In the genomic region with DNA sequence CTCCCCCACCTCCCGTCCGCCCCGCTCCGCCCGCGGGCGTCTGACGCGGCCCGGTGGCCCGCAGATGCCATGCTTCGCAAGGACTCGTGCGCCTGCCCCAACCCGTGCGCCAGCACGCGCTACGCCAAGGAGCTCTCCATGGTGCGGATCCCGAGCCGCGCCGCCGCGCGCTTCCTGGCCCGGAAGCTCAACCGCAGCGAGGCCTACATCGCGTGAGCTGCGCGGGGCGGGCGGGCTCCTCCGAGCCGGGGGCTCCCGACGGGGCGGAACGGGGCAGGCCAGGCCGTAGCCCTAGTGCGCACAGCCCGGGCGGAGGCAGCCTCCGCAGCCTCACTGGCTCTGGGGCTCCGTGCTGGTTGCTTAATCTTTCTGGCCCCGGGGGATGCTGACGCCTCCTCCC, we compare ENCODE assay signal across 9 cellular contexts. TPM values are rescaled to one million over a fixed set of nuclear protein-coding genes. Genes with fewer than 3 reads are reported as not detected.
DNase-seq lines count a peak whose midpoint lies in the region; ATAC-seq, FAIRE-seq and TF ChIP-seq lines count a peak whose summit lies in the region.
"Had no signal": no experiment of that assay in that cellular context is flagged by ENCODE, and none has a peak within 500 bp of the region (broad histone marks: within the 10 kb centered on the region; RNA-seq: fewer than 3 reads in every experiment).

No MANE protein-coding gene starts in this region.

- H3K79me2 ChIP-seq in K562 (ENCODE audit: control insufficient read depth, insufficient read depth, low read length), result no peaks in the 10 kb centered on the region

- in situ Hi-C loops in K562 (cut with MboI), result no loop called here

- no peak for TF ChIP-seq EP300 in K562 (IDR thresholded peaks at IDR 0.05; ENCODE audit: low read length)

- H3K9me1 ChIP-seq in K562 (ENCODE audit: control insufficient read depth, insufficient read depth, low read length), result no peaks in the 10 kb centered on the region

- no peak overlapping the region for H3K4me2 ChIP-seq in K562 (ENCODE audit: insufficient read depth, low read length)

- no peak for FAIRE-seq in K562 (lab: Jason Lieb, UNC)

- 67% methylated on average over 41 of the region's 50 CpGs for WGBS in K562 (ENCODE audit: insufficient coverage, low coverage, missing lambda C conversion rate)

- H4K20me1 ChIP-seq in K562 (replicated peaks; ENCODE audit: control insufficient read depth, insufficient read depth, low read length), result no peaks in the 10 kb centered on the region; the same call in 1 of the 2 replicates

- peaks cover 0 to 2% of the 10 kb centered on the region in 2 donors for H3K27me3 Mint-ChIP-seq in CD4-positive, alpha-beta memory T cell
- peaks cover 5% of the 10 kb centered on the region for H3K27me3 Mint-ChIP-seq in T-helper 17 cell
- H3K27me3 Mint-ChIP-seq: activated naive CD8-positive, alpha-beta T cell had no signal

- POLR2A ChIA-PET in CD4-positive, alpha-beta memory T cell (lab: Charles Lee; ENCODE audit: partially characterized antibody), result interaction anchor here (0.8 to 1.3 kb wide), 6 partner anchors 9 to 57 kb away, joined by 3 read pairs; no protein-coding TSS in a partner anchor
- POLR2A ChIA-PET in K562 (lab: Yijun Ruan, JAX), result interaction anchor here (0.8 to 1.8 kb wide), 2 partner anchors 15 to 22 kb away, joined by 3 to 5 read pairs; a partner anchor contains a TSS

- BruUV-seq in K562 (replicated peaks; lab: Mats Ljungman, UMichigan), result no TSS peak

- H3K27me3 ChIP-seq in CD4-positive, alpha-beta memory T cell (ENCODE audit: insufficient read depth, low read length), result no peaks in the 10 kb centered on the region
- H3K27me3 ChIP-seq in K562 (ENCODE audit: control insufficient read depth in 2 of 2, insufficient read depth in 2 of 2, low read length in 2 of 2), result no peaks in the 10 kb centered on the region

- no peak overlapping the region for H3K27ac ChIP-seq in CD4-positive, alpha-beta memory T cell (ENCODE audit: low read depth, low read length)
- H3K27ac ChIP-seq in K562 (ENCODE audit: extremely low read depth, low read depth, low read length), result no peak overlapping the region

- DNase-seq in CD4-positive, alpha-beta memory T cell, result peak; percentile 59 to 69 (median 66)
- DNase-seq in T-helper 17 cell (peak; percentile 30 to 49 (median 40)), K562 (ENCODE audit: extremely low read depth in 1 of 4, low spot score in 3 of 4) (peak in 2 of 4 experiments; percentile 29 to 34), kidney glomerular epithelial cell (lab: John Stamatoyannopoulos, UW) (peak; percentile 22), COLO829 (ENCODE audit: low spot score) (no peak), NCI-H774 (lab: John Stamatoyannopoulos, UW) (no peak)
- DNase-seq in stimulated activated CD8-positive, alpha-beta memory T cell treated with anti-CD3 and anti-CD28 coated beads, Interleukin-12 subunit alpha, Interleukin-12 subunit beta, amount 100 ng/mL, for 4 hours (ENCODE audit: low read depth), result peak; percentile 23

- no peaks in the 10 kb centered on the region for H3K9me3 ChIP-seq in CD4-positive, alpha-beta memory T cell (ENCODE audit: control insufficient read depth in 1 of 2, low read length in 2 of 2)
- H3K9me3 ChIP-seq in T-helper 17 cell (ENCODE audit: control insufficient read depth, low read length, poor library complexity, severe bottlenecking) (no peaks in the 10 kb centered on the region), K562 (replicated peaks; ENCODE audit: control insufficient read depth, insufficient read depth, low read depth, low read length) (no peaks in the 10 kb centered on the region)

- no peaks in the 10 kb centered on the region for H3K36me3 ChIP-seq in CD4-positive, alpha-beta memory T cell (ENCODE audit: insufficient read depth, low read length)
- peaks cover 2% of the 10 kb centered on the region; the same call in 2 of the 3 replicates for H3K36me3 ChIP-seq in K562 (ENCODE audit: control insufficient read depth, insufficient read depth, low read length)

- no peak for TF ChIP-seq POLR2A in K562 (conservative IDR thresholded peaks at IDR 0.05)

- TF ChIP-seq CTCF in K562 (IDR thresholded peaks at IDR 0.05 in 2 of 3, conservative IDR thresholded peaks at IDR 0.05 in 1 of 3; ENCODE audit: insufficient read depth in 2 of 3, low read depth in 1 of 3, low read length in 3 of 3), result no peak

- peaks cover 4 to 18% (median 11%) of the 10 kb centered on the region in 4 donors for H3K4me1 Mint-ChIP-seq in CD4-positive, alpha-beta memory T cell
- peaks cover 16% of the 10 kb centered on the region for H3K4me1 Mint-ChIP-seq in T-helper 17 cell

- H3K36me3 Mint-ChIP-seq in CD4-positive, alpha-beta memory T cell, result no peaks in the 10 kb centered on the region
- H3K36me3 Mint-ChIP-seq in T-helper 17 cell (ENCODE audit: low read depth), result no peaks in the 10 kb centered on the region

- no peak overlapping the region; a peak in 1 of 4 replicates for H3K9ac ChIP-seq in K562 (ENCODE audit: insufficient read depth in 1 of 2, low read depth in 2 of 2, low read length in 2 of 2)

- H3K4me3 Mint-ChIP-seq in CD4-positive, alpha-beta memory T cell, result no peak overlapping the region
- no peak overlapping the region for H3K4me3 Mint-ChIP-seq in T-helper 17 cell
- H3K4me3 Mint-ChIP-seq: activated naive CD8-positive, alpha-beta T cell had no signal

- peak; percentile 89 for ATAC-seq in T-helper 17 cell
- ATAC-seq in K562, result no peak
- no peak for ATAC-seq in GM18517 (IDR thresholded peaks at IDR 0.05; ENCODE audit: unreplicated experiment)

- H3K4me1 ChIP-seq in CD4-positive, alpha-beta memory T cell (ENCODE audit: insufficient read depth, low read length), result peaks cover 11% of the 10 kb centered on the region
- peaks cover 9 to 53% of the 10 kb centered on the region in 2 experiments; a peak in 4 of 5 replicates for H3K4me1 ChIP-seq in K562 (replicated peaks in 1 of 2; ENCODE audit: control insufficient read depth in 2 of 2, insufficient read depth in 2 of 2, low read length in 2 of 2)

- intact Hi-C loops in CD4-positive, alpha-beta memory T cell (cut with micrococcal nuclease), result no loop called here
- intact Hi-C loops in K562 (cut with micrococcal nuclease), result no loop called here

- no peak overlapping the region for H3K27ac Mint-ChIP-seq in CD4-positive, alpha-beta memory T cell
- no peak overlapping the region for H3K27ac Mint-ChIP-seq in T-helper 17 cell
- H3K27ac Mint-ChIP-seq: activated naive CD8-positive, alpha-beta T cell had no signal

- no peak overlapping the region for H3K4me3 ChIP-seq in CD4-positive, alpha-beta memory T cell (ENCODE audit: low read length in 2 of 2)
- H3K4me3 ChIP-seq in K562, result no peak overlapping the region

- H3K9me3 Mint-ChIP-seq in CD4-positive, alpha-beta memory T cell, result no peaks in the 10 kb centered on the region

- CTCF ChIA-PET in CD4-positive, alpha-beta memory T cell (lab: Charles Lee; ENCODE audit: partially characterized antibody), result interaction anchor here (1.1 to 1.3 kb wide), 2 partner anchors 66 to 153 kb away, joined by 3 to 4 read pairs; no protein-coding TSS in a partner anchor
- CTCF ChIA-PET in K562 (lab: Yijun Ruan, JAX; ENCODE audit: low intra/inter-chr PET ratio), result no interaction called here

- no peak for TF ChIP-seq RAD21 in K562 (CRISPR knock-in tag; conservative IDR thresholded peaks at IDR 0.05 in 1 of 2, IDR thresholded peaks at IDR 0.05 in 1 of 2)

- H2AFZ ChIP-seq in K562 (ENCODE audit: low read depth, low read length), result no peak overlapping the region

RNA-seq across cellular contexts. Expression of a gene that starts 2.8 kb away (rescaled TPM):
- total RNA-seq in CD4-positive, alpha-beta memory T cell, result 10 to 100 TPM; 10.6 to 11.6 TPM
- not detected for polyA plus RNA-seq in CD4-positive, alpha-beta memory T cell
- total RNA-seq in T-helper 17 cell, result 1 to 10 TPM; 6.7 to 9.1 TPM
- 11.1 and 29.9 TPM in 2 replicates for total RNA-seq in K562 (2011; cell fraction: chromatin; rRNA removed; ENCODE audit: low replicate concordance)
- total RNA-seq in K562 (2011; cell fraction: nucleolus; rRNA removed), result 11.7 and 12.1 TPM in 2 replicates
- total RNA-seq in K562 (2011; cell fraction: nucleoplasm; rRNA removed), result 11.4 and 19.2 TPM in 2 replicates
- total RNA-seq in K562 (2014; rRNA removed), result 0.32 and 1.5 TPM in 2 replicates
- 0.32 and 0.40 TPM in 2 replicates for total RNA-seq in K562 (2014; rRNA removed; fragmentation: Illumina TruSeq; extraction: Trizol)
- total RNA-seq in K562 (2015; rRNA removed; fragmentation: Illumina TruSeq; extraction: Trizol), result 0.87 and 0.98 TPM in 2 replicates
- total RNA-seq in K562 (2021), result 2.9 and 3.2 TPM in 2 replicates
- polyA plus RNA-seq in K562 (2011; rRNA removed), result 1.3 and 2.7 TPM in 2 replicates
- polyA plus RNA-seq in K562 (2011; cell fraction: cytosol; rRNA removed), result 2.1 and 3.3 TPM in 2 replicates
- polyA plus RNA-seq in K562 (2011; cell fraction: nucleus; rRNA removed), result 18.1 and 42.9 TPM in 2 replicates
- polyA plus RNA-seq in K562 (2012), result 5.5 and 18.9 TPM in 2 replicates
- polyA plus RNA-seq in K562 (2014; fragmentation: Illumina TruSeq; extraction: Trizol), result 2.4 and 2.7 TPM in 2 replicates
- under 1 TPM; 0.11 to 0.44 TPM for polyA plus RNA-seq in K562 (2014; fragmentation: Nextera tagmentation; extraction: Ambion mirVana)
- polyA plus RNA-seq in K562 (2014; rRNA removed), result 3.3 and 5.0 TPM in 2 replicates
- not detected in 2 replicates for polyA minus RNA-seq in K562 (2011; rRNA and poly(A)+ RNA removed)
- polyA minus RNA-seq in K562 (2011; cell fraction: cytosol; rRNA and poly(A)+ RNA removed), result 0.64 and 1.5 TPM in 2 replicates
- polyA minus RNA-seq in K562 (2011; cell fraction: nucleus; rRNA and poly(A)+ RNA removed), result 2.7 and 3.0 TPM in 2 replicates

RNA-seq across cellular contexts. Expression of a gene that starts 6.6 kb away (rescaled TPM):
- total RNA-seq in CD4-positive, alpha-beta memory T cell, result 1 to 10 TPM; 6.3 to 7.5 TPM
- 10 to 100 TPM; 10.8 to 15.2 TPM for polyA plus RNA-seq in CD4-positive, alpha-beta memory T cell
- 1 to 10 TPM; 4.7 TPM for total RNA-seq in T-helper 17 cell
- 19.7 and 25.7 TPM in 2 replicates for total RNA-seq in K562 (2011; cell fraction: chromatin; rRNA removed; ENCODE audit: low replicate concordance)
- 30.0 and 32.9 TPM in 2 replicates for total RNA-seq in K562 (2011; cell fraction: nucleolus; rRNA removed)
- total RNA-seq in K562 (2011; cell fraction: nucleoplasm; rRNA removed), result 23.7 and 24.5 TPM in 2 replicates
- 38.0 and 53.5 TPM in 2 replicates for total RNA-seq in K562 (2014; rRNA removed)
- total RNA-seq in K562 (2014; rRNA removed; fragmentation: Illumina TruSeq; extraction: Trizol), result 11.8 and 20.3 TPM in 2 replicates
- 32.2 and 35.8 TPM in 2 replicates for total RNA-seq in K562 (2015; rRNA removed; fragmentation: Illumina TruSeq; extraction: Trizol)
- 25.0 and 25.3 TPM in 2 replicates for total RNA-seq in K562 (2021)
- 27.5 and 28.6 TPM in 2 replicates for polyA plus RNA-seq in K562 (2011; rRNA removed)
- 47.3 and 82.3 TPM in 2 replicates for polyA plus RNA-seq in K562 (2011; cell fraction: cytosol; rRNA removed)
- polyA plus RNA-seq in K562 (2011; cell fraction: nucleus; rRNA removed), result 35.2 and 43.5 TPM in 2 replicates
- 36.0 and 38.1 TPM in 2 replicates for polyA plus RNA-seq in K562 (2012)
- 29.0 and 34.3 TPM in 2 replicates for polyA plus RNA-seq in K562 (2014; fragmentation: Illumina TruSeq; extraction: Trizol)
- polyA plus RNA-seq in K562 (2014; fragmentation: Nextera tagmentation; extraction: Ambion mirVana), result 10 to 100 TPM in 1 of 2 experiments, 1 to 10 TPM in 1; 3.2 to 18.1 TPM
- polyA plus RNA-seq in K562 (2014; rRNA removed), result 25.6 and 28.4 TPM in 2 replicates
- polyA minus RNA-seq in K562 (2011; rRNA and poly(A)+ RNA removed), result 25.6 and 37.1 TPM in 2 replicates
- polyA minus RNA-seq in K562 (2011; cell fraction: cytosol; rRNA and poly(A)+ RNA removed), result 13.6 and 28.1 TPM in 2 replicates
- 15.5 and 21.0 TPM in 2 replicates for polyA minus RNA-seq in K562 (2011; cell fraction: nucleus; rRNA and poly(A)+ RNA removed)

RNA-seq across cellular contexts. Expression of a gene that starts 8.3 kb away (rescaled TPM):
- total RNA-seq in CD4-positive, alpha-beta memory T cell, result 10 to 100 TPM; 82.7 to 84.7 TPM
- polyA plus RNA-seq in CD4-positive, alpha-beta memory T cell, result 10 to 100 TPM; 12.8 to 24.3 TPM
- total RNA-seq in T-helper 17 cell (10 to 100 TPM; 48.9 to 61.3 TPM), K562 (2014; rRNA removed) (360 and 417 TPM in 2 replicates), K562 (2014; rRNA removed; fragmentation: Illumina TruSeq; extraction: Trizol) (32.6 and 55.0 TPM in 2 replicates), K562 (2015; rRNA removed; fragmentation: Illumina TruSeq; extraction: Trizol) (130 and 132 TPM in 2 replicates), K562 (2021) (363 and 375 TPM in 2 replicates)
- 230 and 845 TPM in 2 replicates for total RNA-seq in K562 (2011; cell fraction: chromatin; rRNA removed; ENCODE audit: low replicate concordance)
- 746 and 756 TPM in 2 replicates for total RNA-seq in K562 (2011; cell fraction: nucleolus; rRNA removed)
- total RNA-seq in K562 (2011; cell fraction: nucleoplasm; rRNA removed), result 367 and 388 TPM in 2 replicates
- polyA plus RNA-seq in K562 (2011; rRNA removed) (69.2 and 85.2 TPM in 2 replicates), K562 (2014; fragmentation: Illumina TruSeq; extraction: Trizol) (166 and 212 TPM in 2 replicates), K562 (2014; fragmentation: Nextera tagmentation; extraction: Ambion mirVana) (10 to 100 TPM; 11.4 to 28.8 TPM), K562 (2014; rRNA removed) (306 and 316 TPM in 2 replicates)
- 68.0 and 147 TPM in 2 replicates for polyA plus RNA-seq in K562 (2011; cell fraction: cytosol; rRNA removed)
- polyA plus RNA-seq in K562 (2011; cell fraction: nucleus; rRNA removed), result 438 and 829 TPM in 2 replicates
- 243 and 347 TPM in 2 replicates for polyA plus RNA-seq in K562 (2012)
- polyA minus RNA-seq in K562 (2011; rRNA and poly(A)+ RNA removed), result 29.9 and 60.1 TPM in 2 replicates
- 79.9 and 106 TPM in 2 replicates for polyA minus RNA-seq in K562 (2011; cell fraction: cytosol; rRNA and poly(A)+ RNA removed)
- 138 and 143 TPM in 2 replicates for polyA minus RNA-seq in K562 (2011; cell fraction: nucleus; rRNA and poly(A)+ RNA removed)

RNA-seq across cellular contexts. Expression of a gene that starts 22.9 kb away (rescaled TPM):
- total RNA-seq in CD4-positive, alpha-beta memory T cell, result 10 to 100 TPM; 71.2 to 75.8 TPM
- polyA plus RNA-seq in CD4-positive, alpha-beta memory T cell, result 10 to 100 TPM; 17.8 to 22.8 TPM
- total RNA-seq in T-helper 17 cell (10 to 100 TPM; 47.7 to 60.1 TPM), K562 (2014; rRNA removed) (63.5 and 79.1 TPM in 2 replicates), K562 (2014; rRNA removed; fragmentation: Illumina TruSeq; extraction: Trizol) (16.9 and 21.9 TPM in 2 replicates), K562 (2015; rRNA removed; fragmentation: Illumina TruSeq; extraction: Trizol) (36.3 and 38.0 TPM in 2 replicates), K562 (2021) (106 and 109 TPM in 2 replicates)
- total RNA-seq in K562 (2011; cell fraction: chromatin; rRNA removed; ENCODE audit: low replicate concordance), result 193 and 406 TPM in 2 replicates
- total RNA-seq in K562 (2011; cell fraction: nucleolus; rRNA removed), result 266 and 270 TPM in 2 replicates
- total RNA-seq in K562 (2011; cell fraction: nucleoplasm; rRNA removed), result 209 and 255 TPM in 2 replicates
- polyA plus RNA-seq in K562 (2011; rRNA removed) (27.0 and 42.2 TPM in 2 replicates), K562 (2014; fragmentation: Illumina TruSeq; extraction: Trizol) (61.4 and 89.2 TPM in 2 replicates), K562 (2014; fragmentation: Nextera tagmentation; extraction: Ambion mirVana) (1 to 10 TPM; 7.6 to 9.2 TPM), K562 (2014; rRNA removed) (73.6 and 81.3 TPM in 2 replicates)
- 44.7 and 109 TPM in 2 replicates for polyA plus RNA-seq in K562 (2011; cell fraction: cytosol; rRNA removed)
- polyA plus RNA-seq in K562 (2011; cell fraction: nucleus; rRNA removed), result 87.0 and 201 TPM in 2 replicates
- 64.3 and 65.5 TPM in 2 replicates for polyA plus RNA-seq in K562 (2012)
- polyA minus RNA-seq in K562 (2011; rRNA and poly(A)+ RNA removed), result 23.8 and 38.7 TPM in 2 replicates
- 44.9 and 63.6 TPM in 2 replicates for polyA minus RNA-seq in K562 (2011; cell fraction: cytosol; rRNA and poly(A)+ RNA removed)
- polyA minus RNA-seq in K562 (2011; cell fraction: nucleus; rRNA and poly(A)+ RNA removed), result 54.3 and 64.6 TPM in 2 replicates

RNA-seq across cellular contexts. Expression of a gene that starts 26.8 kb away (rescaled TPM):
- total RNA-seq in CD4-positive, alpha-beta memory T cell, result 10 to 100 TPM; 29.3 to 29.9 TPM
- polyA plus RNA-seq in CD4-positive, alpha-beta memory T cell, result 10 to 100 TPM; 16.9 to 36.6 TPM
- total RNA-seq in T-helper 17 cell (10 to 100 TPM in 1 of 2 donors, 1 to 10 TPM in 1; 5.3 to 12.2 TPM), K562 (2014; rRNA removed) (2.0 and 2.1 TPM in 2 replicates), K562 (2014; rRNA removed; fragmentation: Illumina TruSeq; extraction: Trizol) (0.64 and 1.2 TPM in 2 replicates), K562 (2015; rRNA removed; fragmentation: Illumina TruSeq; extraction: Trizol) (0.29 and 0.90 TPM in 2 replicates), K562 (2021) (2.2 and 4.7 TPM in 2 replicates)
- total RNA-seq in K562 (2011; cell fraction: chromatin; rRNA removed; ENCODE audit: low replicate concordance), result 3.9 and 10.1 TPM in 2 replicates
- total RNA-seq in K562 (2011; cell fraction: nucleolus; rRNA removed), result 5.8 and 7.7 TPM in 2 replicates
- 4.8 and 12.4 TPM in 2 replicates for total RNA-seq in K562 (2011; cell fraction: nucleoplasm; rRNA removed)
- polyA plus RNA-seq in K562 (2011; rRNA removed) (1.3 and 1.7 TPM in 2 replicates), K562 (2014; fragmentation: Illumina TruSeq; extraction: Trizol) (0.92 and 1.4 TPM in 2 replicates), K562 (2014; fragmentation: Nextera tagmentation; extraction: Ambion mirVana) (1 to 10 TPM; 5.0 to 6.9 TPM), K562 (2014; rRNA removed) (2.7 and 8.0 TPM in 2 replicates)
- 1.2 and 1.7 TPM in 2 replicates for polyA plus RNA-seq in K562 (2011; cell fraction: cytosol; rRNA removed)
- polyA plus RNA-seq in K562 (2011; cell fraction: nucleus; rRNA removed), result 5.9 and 13.7 TPM in 2 replicates
- polyA plus RNA-seq in K562 (2012), result 6.6 and 7.2 TPM in 2 replicates
- 0.27 and 0.63 TPM in 2 replicates for polyA minus RNA-seq in K562 (2011; rRNA and poly(A)+ RNA removed)
- not detected in 2 replicates for polyA minus RNA-seq in K562 (2011; cell fraction: cytosol; rRNA and poly(A)+ RNA removed)
- 1.00 and 2.6 TPM in 2 replicates for polyA minus RNA-seq in K562 (2011; cell fraction: nucleus; rRNA and poly(A)+ RNA removed)

Comparison
In these comparisons a context has a peak if more than half of its experiments do, and no peak if none do; other contexts are left out.
1. DNase-seq: peak in CD4-positive, alpha-beta memory T cell (5 of 5), T-helper 17 cell (3 of 3), kidney glomerular epithelial cell (single experiment) and stimulated activated CD8-positive, alpha-beta memory T cell treated with anti-CD3 and anti-CD28 coated beads, Interleukin-12 subunit alpha, Interleukin-12 subunit beta, amount 100 ng/mL, for 4 hours (single experiment); none in COLO829 (single experiment) and NCI-H774 (single experiment).